In the genomic region with DNA sequence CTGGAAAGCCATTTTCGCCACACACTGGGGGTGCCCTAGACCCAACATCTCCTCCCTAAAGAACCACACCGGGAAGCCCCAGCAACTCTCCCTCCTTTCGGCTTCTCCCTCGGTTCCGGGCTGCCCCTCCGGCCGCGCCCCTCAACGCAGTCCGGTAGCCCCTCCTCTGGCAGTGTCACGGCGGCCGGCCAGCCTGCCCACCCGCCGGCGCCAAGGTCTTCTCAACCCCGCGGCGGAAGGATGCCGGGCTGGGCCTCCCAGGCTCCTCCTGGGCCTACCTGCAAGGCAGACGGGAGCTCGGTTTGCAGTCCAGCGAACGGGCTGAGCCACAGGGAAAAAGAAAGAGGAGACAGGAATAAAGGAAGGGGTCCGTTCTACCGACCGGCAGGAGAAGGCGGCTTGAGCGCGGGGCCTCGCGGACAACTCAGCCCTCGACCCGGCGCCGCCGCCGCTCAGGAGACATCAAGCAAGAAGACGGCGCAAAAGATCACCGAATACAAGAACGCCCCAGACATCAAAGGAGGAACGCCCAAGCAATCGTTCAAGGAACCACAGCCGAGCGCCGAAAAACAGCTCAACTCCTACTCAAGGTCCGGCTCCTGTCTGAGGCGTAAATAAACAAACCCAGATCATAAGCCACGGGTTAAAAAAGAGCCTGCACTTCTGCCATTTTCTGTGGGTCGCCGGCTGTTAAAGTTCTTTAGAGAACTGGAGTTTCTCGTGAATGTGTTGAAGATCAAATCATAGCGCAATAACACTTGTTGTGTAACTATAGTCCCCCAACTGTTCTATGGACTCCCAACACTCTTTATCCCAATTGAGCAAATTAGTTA, we compare ENCODE assay signal across 8 cellular contexts. TPM values are rescaled to one million over a fixed set of nuclear protein-coding genes. Genes with fewer than 3 reads are reported as not detected.
DNase-seq lines count a peak whose midpoint lies in the region; ATAC-seq, FAIRE-seq and TF ChIP-seq lines count a peak whose summit lies in the region.

A gene with protein sequence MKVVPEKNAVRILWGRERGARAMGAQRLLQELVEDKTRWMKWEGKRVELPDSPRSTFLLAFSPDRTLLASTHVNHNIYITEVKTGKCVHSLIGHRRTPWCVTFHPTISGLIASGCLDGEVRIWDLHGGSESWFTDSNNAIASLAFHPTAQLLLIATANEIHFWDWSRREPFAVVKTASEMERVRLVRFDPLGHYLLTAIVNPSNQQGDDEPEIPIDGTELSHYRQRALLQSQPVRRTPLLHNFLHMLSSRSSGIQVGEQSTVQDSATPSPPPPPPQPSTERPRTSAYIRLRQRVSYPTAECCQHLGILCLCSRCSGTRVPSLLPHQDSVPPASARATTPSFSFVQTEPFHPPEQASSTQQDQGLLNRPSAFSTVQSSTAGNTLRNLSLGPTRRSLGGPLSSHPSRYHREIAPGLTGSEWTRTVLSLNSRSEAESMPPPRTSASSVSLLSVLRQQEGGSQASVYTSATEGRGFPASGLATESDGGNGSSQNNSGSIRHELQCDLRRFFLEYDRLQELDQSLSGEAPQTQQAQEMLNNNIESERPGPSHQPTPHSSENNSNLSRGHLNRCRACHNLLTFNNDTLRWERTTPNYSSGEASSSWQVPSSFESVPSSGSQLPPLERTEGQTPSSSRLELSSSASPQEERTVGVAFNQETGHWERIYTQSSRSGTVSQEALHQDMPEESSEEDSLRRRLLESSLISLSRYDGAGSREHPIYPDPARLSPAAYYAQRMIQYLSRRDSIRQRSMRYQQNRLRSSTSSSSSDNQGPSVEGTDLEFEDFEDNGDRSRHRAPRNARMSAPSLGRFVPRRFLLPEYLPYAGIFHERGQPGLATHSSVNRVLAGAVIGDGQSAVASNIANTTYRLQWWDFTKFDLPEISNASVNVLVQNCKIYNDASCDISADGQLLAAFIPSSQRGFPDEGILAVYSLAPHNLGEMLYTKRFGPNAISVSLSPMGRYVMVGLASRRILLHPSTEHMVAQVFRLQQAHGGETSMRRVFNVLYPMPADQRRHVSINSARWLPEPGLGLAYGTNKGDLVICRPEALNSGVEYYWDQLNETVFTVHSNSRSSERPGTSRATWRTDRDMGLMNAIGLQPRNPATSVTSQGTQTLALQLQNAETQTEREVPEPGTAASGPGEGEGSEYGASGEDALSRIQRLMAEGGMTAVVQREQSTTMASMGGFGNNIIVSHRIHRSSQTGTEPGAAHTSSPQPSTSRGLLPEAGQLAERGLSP (N-terminal part only) (minus strand): TSS at position 474 of the 833 bp plus-strand sequence. CDS start 45,643 bp downstream, outside the sequence.

- FAIRE-seq in GM12891 (lab: Jason Lieb, UNC) = peak; percentile 77

- peak within 1 kb of the TSS; percentile 81 to 92 (median 89) for H3K27ac ChIP-seq in upper lobe of left lung

- H3K9me3 ChIP-seq in upper lobe of left lung = no peaks in the 10 kb centered on the region

- peak; percentile 67 for DNase-seq in GM12891 (ENCODE audit: insufficient read length, low spot score)
- DNase-seq in NCI-H1436 treated with DMSO at 0.1 percent for 48 hours (lab: John Stamatoyannopoulos, UW) = peak; percentile 59
- DNase-seq in T-helper 1 cell = peak; percentile 41 to 89 (median 61)
- DNase-seq in amniotic epithelial cell (ENCODE audit: low read depth) = peak; percentile 96
- DNase-seq in left cardiac atrium = peak; percentile 85
- peak; percentile 95 for DNase-seq in posterior vena cava (ENCODE audit: low spot score)
- peak; percentile 91 to 92 for DNase-seq in upper lobe of left lung

- ATAC-seq in HG02798 (IDR thresholded peaks at IDR 0.05; ENCODE audit: poor library complexity, unreplicated experiment) = peak; percentile 86
- ATAC-seq in left cardiac atrium = peak; percentile 91 to 94
- peak; percentile 95 to 98 for ATAC-seq in upper lobe of left lung (ENCODE audit: low FRiP score in 2 of 2)

- peak within 1 kb of the TSS; percentile 81 to 95 (median 85) for H3K4me3 ChIP-seq in upper lobe of left lung

- WGBS in upper lobe of left lung, 2 donors = 1 to 2% methylated on average over 38 to 50 of the region's 54 CpGs

- intact Hi-C loops in left cardiac atrium (cut with DNase I) (loop anchor here in 1 of 2 donors (5.0 kb wide), 1 partner anchor 36 kb away; no protein-coding TSS in a partner anchor), posterior vena cava (cut with DNase I) (no loop called here)

- TF ChIP-seq CTCF in upper lobe of left lung (IDR thresholded peaks at IDR 0.05) = no peak

- no peaks in the 10 kb centered on the region for H3K27me3 ChIP-seq in upper lobe of left lung

- no peaks in the 10 kb centered on the region for H3K36me3 ChIP-seq in upper lobe of left lung

- peak; percentile 61; the same call in 1 of the 2 replicates for TF ChIP-seq POLR2A in GM12891 (IDR thresholded peaks at IDR 0.05; ENCODE audit: low read depth, low read length)
- TF ChIP-seq POLR2A in upper lobe of left lung (IDR thresholded peaks at IDR 0.05) = peak in 3 of 4 donors; percentile 46 to 69 (median 54)

- peak in 1 of 4 donors; percentile 30 for TF ChIP-seq EP300 in upper lobe of left lung (IDR thresholded peaks at IDR 0.05)

- peaks cover 24 to 50% (median 37%) of the 10 kb centered on the region in 4 donors for H3K4me1 ChIP-seq in upper lobe of left lung

TF ChIP-seq in GM12891, 5 proteins besides CTCF, POLR2A, EP300 and RAD21:
- 0 out of 2 replicates have a peak, but pooled peaks have one; percentile 5 for TF ChIP-seq SPI1 (IDR thresholded peaks at IDR 0.05; ENCODE audit: low read depth, low read length)
- peak; percentile 58; the same call in 1 of the 2 replicates for TF ChIP-seq POU2F2 (IDR thresholded peaks at IDR 0.05; ENCODE audit: low read depth, low read length)
- TF ChIP-seq POLR2AphosphoS5 (IDR thresholded peaks at IDR 0.05; ENCODE audit: low read depth, low read length) = peak; percentile 71; the same call in 1 of the 2 replicates
- TF ChIP-seq TAF1 (IDR thresholded peaks at IDR 0.05; ENCODE audit: low read depth, low read length) = peak; percentile 78
- peak; percentile 5 for TF ChIP-seq PAX5 (IDR thresholded peaks at IDR 0.05; ENCODE audit: insufficient read depth, low read length, severe bottlenecking)
TF ChIP-seq in GM12891: peak in this region for 5.

RNA-seq across cellular contexts. Expression of the gene that starts here (rescaled TPM):
- polyA plus RNA-seq in GM12891 (2012; ENCODE audit: low read depth, missing spikeins) = 11.7 TPM
- 10 to 100 TPM; 14.9 to 20.1 TPM for total RNA-seq in left cardiac atrium
- total RNA-seq in posterior vena cava = 10 to 100 TPM; 25.9 to 27.3 TPM
- total RNA-seq in upper lobe of left lung = 10 to 100 TPM; 22.9 to 55.7 (median 33.2) TPM

Comparison
In these comparisons a context has a peak if more than half of its experiments do, and no peak if none do; other contexts are left out.
1. Peak in every context shown above with its lines: DNase-seq, ATAC-seq, H3K4me3 ChIP-seq and H3K27ac ChIP-seq.